Comparison of ENCODE assay signal across 11 cellular contexts in the genomic region with DNA sequence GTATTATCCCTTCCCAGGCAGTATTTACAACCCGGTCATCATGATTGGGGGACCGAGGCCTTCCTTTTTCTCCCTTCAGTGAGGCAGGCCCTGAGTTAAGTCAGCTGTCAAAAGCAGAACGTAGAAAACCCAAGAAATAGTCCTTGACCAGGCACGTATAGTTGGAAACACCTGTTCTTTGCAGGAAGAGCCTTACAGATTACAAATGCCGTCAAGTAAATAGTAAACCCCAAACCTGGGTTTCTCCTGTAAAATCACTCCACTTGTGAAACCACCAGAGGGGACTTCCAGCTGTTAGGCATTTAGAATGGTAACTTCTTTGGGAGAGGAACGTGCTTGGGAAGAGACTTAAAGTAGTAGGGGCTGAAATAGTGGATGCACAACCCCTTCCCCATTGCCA. TPM values are rescaled to one million over a fixed set of nuclear protein-coding genes. Genes with fewer than 3 reads are reported as not detected.
DNase-seq lines count a peak whose midpoint lies in the region; ATAC-seq and TF ChIP-seq lines count a peak whose summit lies in the region.
"Had no signal": no experiment of that assay in that cellular context is flagged by ENCODE, and none has a peak within 500 bp of the region (broad histone marks: within the 10 kb centered on the region; RNA-seq: fewer than 3 reads in every experiment).

No MANE protein-coding gene starts in this region.

- no peak for ATAC-seq in Right ventricle myocardium superior (ENCODE audit: poor library complexity)
- no peak for ATAC-seq in naive thymus-derived CD4-positive, alpha-beta T cell
- no peak for ATAC-seq in left lobe of liver
- ATAC-seq in GM21528 (IDR thresholded peaks at IDR 0.05; ENCODE audit: low FRiP score, unreplicated experiment), result no peak

- H3K27ac Mint-ChIP-seq in naive thymus-derived CD4-positive, alpha-beta T cell, result peak overlapping the region; percentile 40 to 91 (median 79)

- peaks cover 45% of the 10 kb centered on the region for H3K4me1 ChIP-seq in left ventricle myocardium inferior
- peaks cover 17 to 25% of the 10 kb centered on the region in 2 donors for H3K4me1 ChIP-seq in ascending aorta
- H3K4me1 ChIP-seq in naive thymus-derived CD4-positive, alpha-beta T cell (ENCODE audit: control insufficient read depth in 2 of 2, insufficient read depth in 2 of 2, low read length in 2 of 2), result peaks cover 23 to 26% of the 10 kb centered on the region in 2 donors
- no peaks in the 10 kb centered on the region for H3K4me1 ChIP-seq in uterus

- CTCF ChIA-PET in naive thymus-derived CD4-positive, alpha-beta T cell (lab: Charles Lee), result interaction anchor here (0.7 kb wide), 1 partner anchor 65 kb away, joined by 3 read pairs; no protein-coding TSS in a partner anchor

- intact Hi-C loops in left ventricle myocardium inferior (cut with micrococcal nuclease) (no loop called here), Right ventricle myocardium superior (cut with DNase I) (no loop called here), ascending aorta (cut with DNase I) (loop anchor here (5.0 kb wide), 1 partner anchor 261 kb away; a partner anchor contains a TSS), uterus (cut with DNase I; ENCODE audit: low total_unique reads) (loop anchor here (5.0 kb wide), 1 partner anchor 139 kb away; a partner anchor contains a TSS)
- intact Hi-C loops in naive thymus-derived CD4-positive, alpha-beta T cell (cut with micrococcal nuclease), result loop anchor here in 1 of 2 donors (5.0 kb wide), 3 partner anchors 139 to 1021 kb away; a partner anchor contains a TSS

- H3K4me3 ChIP-seq in left ventricle myocardium inferior (peak overlapping the region; percentile 95), ascending aorta (no peak overlapping the region), uterus (no peak overlapping the region)
- H3K4me3 ChIP-seq in naive thymus-derived CD4-positive, alpha-beta T cell (ENCODE audit: low read length), result no peak overlapping the region

- H3K27me3 ChIP-seq in left ventricle myocardium inferior (ENCODE audit: low read depth) (no peaks in the 10 kb centered on the region), ascending aorta (no peaks in the 10 kb centered on the region), uterus (no peaks in the 10 kb centered on the region)
- no peaks in the 10 kb centered on the region for H3K27me3 ChIP-seq in naive thymus-derived CD4-positive, alpha-beta T cell (ENCODE audit: control insufficient read depth in 2 of 2, insufficient read depth in 2 of 2, low read length in 2 of 2)

- POLR2A ChIA-PET in naive thymus-derived CD4-positive, alpha-beta T cell (lab: Charles Lee), result interaction anchor here (1.5 kb wide), 1 partner anchor 83 kb away, joined by 4 read pairs; no protein-coding TSS in a partner anchor

- H3K27me3 Mint-ChIP-seq in naive thymus-derived CD4-positive, alpha-beta T cell, result peaks cover 0 to 6% (median 0%) of the 10 kb centered on the region in 5 donors

- DNase-seq in left ventricle myocardium inferior (no peak), Right ventricle myocardium superior (no peak), ascending aorta (ENCODE audit: low spot score in 2 of 2) (no peak), uterus (no peak), NCI-H1105 (lab: John Stamatoyannopoulos, UW) (no peak), left lobe of liver (ENCODE audit: low spot score) (no peak)
- DNase-seq in naive thymus-derived CD4-positive, alpha-beta T cell, result no peak
- DNase-seq: NCI-H1436 treated with DMSO at 0.1 percent for 48 hours; stimulated activated CD4-positive, alpha-beta T cell treated with anti-CD3 and anti-CD28 coated beads, Interleukin-4, amount 100 ng/mL, for 1 hour; T1000 had no signal

- H3K27ac ChIP-seq in left ventricle myocardium inferior (replicated peaks), result peak overlapping the region; percentile 99
- H3K27ac ChIP-seq in ascending aorta, result peak overlapping the region; percentile 97 to 99
- peak overlapping the region; percentile 84 for H3K27ac ChIP-seq in naive thymus-derived CD4-positive, alpha-beta T cell (ENCODE audit: low read depth, low read length)
- peak overlapping the region; percentile 86 to 93 for H3K27ac ChIP-seq in uterus

- H3K9me3 ChIP-seq in left ventricle myocardium inferior (replicated peaks) (peaks cover 9% of the 10 kb centered on the region), ascending aorta (peaks cover 2% of the 10 kb centered on the region in 2 donors), uterus (peaks cover 0 to 3% of the 10 kb centered on the region in 2 donors)
- H3K9me3 ChIP-seq in naive thymus-derived CD4-positive, alpha-beta T cell (ENCODE audit: control insufficient read depth in 2 of 3, low read length in 3 of 3), result no peaks in the 10 kb centered on the region

- peaks cover 0 to 15% (median 4%) of the 10 kb centered on the region in 5 donors for H3K36me3 Mint-ChIP-seq in naive thymus-derived CD4-positive, alpha-beta T cell

- H3K4me3 Mint-ChIP-seq in naive thymus-derived CD4-positive, alpha-beta T cell, result peak overlapping the region in 7 of 10 donors; percentile 52 to 84 (median 80)

- H3K9me3 Mint-ChIP-seq in naive thymus-derived CD4-positive, alpha-beta T cell, result peaks cover 0 to 15% (median 3%) of the 10 kb centered on the region in 11 donors

- peaks cover 8 to 18% (median 11%) of the 10 kb centered on the region in 7 donors for H3K4me1 Mint-ChIP-seq in naive thymus-derived CD4-positive, alpha-beta T cell

- TF ChIP-seq CTCF in left ventricle myocardium inferior (IDR thresholded peaks at IDR 0.05; ENCODE audit: borderline replicate concordance) (no peak), ascending aorta (IDR thresholded peaks at IDR 0.05) (no peak), uterus (IDR thresholded peaks at IDR 0.05) (no peak)

- H3K36me3 ChIP-seq in left ventricle myocardium inferior (no peaks in the 10 kb centered on the region), ascending aorta (no peaks in the 10 kb centered on the region), uterus (no peaks in the 10 kb centered on the region)
- no peaks in the 10 kb centered on the region for H3K36me3 ChIP-seq in naive thymus-derived CD4-positive, alpha-beta T cell (ENCODE audit: control insufficient read depth in 2 of 3, insufficient read depth in 3 of 3, low read length in 3 of 3)

- no peak for TF ChIP-seq POLR2A in uterus (IDR thresholded peaks at IDR 0.05)

RNA-seq across cellular contexts. Expression of a gene that starts 1.0 kb away (rescaled TPM):
- total RNA-seq in left ventricle myocardium inferior (169 TPM), Right ventricle myocardium superior (158 TPM), ascending aorta (63.9 TPM), uterus (100 to 1,000 TPM in 2 of 4 donors, 10 to 100 TPM in 2; 54.9 to 140 (median 101) TPM), left lobe of liver (17.8 TPM)
- 10 to 100 TPM; 35.0 to 57.6 (median 36.4) TPM for total RNA-seq in naive thymus-derived CD4-positive, alpha-beta T cell
- polyA plus RNA-seq in naive thymus-derived CD4-positive, alpha-beta T cell, result 10 to 100 TPM; 39.9 to 45.1 TPM

RNA-seq across cellular contexts. Expression of a gene that starts 39.4 kb away (rescaled TPM):
- total RNA-seq in left ventricle myocardium inferior, result 4.7 TPM
- total RNA-seq in Right ventricle myocardium superior, result 6.8 TPM
- 6.3 TPM for total RNA-seq in ascending aorta
- total RNA-seq in naive thymus-derived CD4-positive, alpha-beta T cell, result 10 to 100 TPM in 1 of 5 experiments, 1 to 10 TPM in 2, under 1 TPM in 2; 0.41 to 10.1 (median 1.3) TPM
- polyA plus RNA-seq in naive thymus-derived CD4-positive, alpha-beta T cell, result under 1 TPM in 1 of 2 donors, not detected in 1; 0.33 TPM
- 10 to 100 TPM in 1 of 4 donors, 1 to 10 TPM in 3; 1.7 to 10.5 (median 3.9) TPM for total RNA-seq in uterus
- 0.81 TPM for total RNA-seq in left lobe of liver

RNA-seq across cellular contexts. Expression of a gene that starts 56.6 kb away (rescaled TPM):
- total RNA-seq in left ventricle myocardium inferior (10.4 TPM), Right ventricle myocardium superior (11.2 TPM), ascending aorta (1.3 TPM), uterus (10 to 100 TPM in 2 of 4 donors, 1 to 10 TPM in 2; 2.0 to 21.2 (median 8.3) TPM), left lobe of liver (11.0 TPM)
- 10 to 100 TPM; 12.1 to 47.2 (median 28.9) TPM for total RNA-seq in naive thymus-derived CD4-positive, alpha-beta T cell
- polyA plus RNA-seq in naive thymus-derived CD4-positive, alpha-beta T cell, result 10 to 100 TPM; 46.1 to 82.3 TPM

Comparison
In these comparisons a context has a peak if more than half of its experiments do, and no peak if none do; other contexts are left out.
1. intact Hi-C loops: an anchor here in ascending aorta (5.0 kb wide) and uterus (5.0 kb wide); none called in left ventricle myocardium inferior and Right ventricle myocardium superior.